25 cellular contexts compared by ENCODE assay signal in genomic region chr5:67405755-67406154, GRCh38.
"Had no signal": no experiment of that assay in that cellular context is flagged by ENCODE, and none has a peak within 500 bp of the region (broad histone marks: within the 10 kb centered on the region; RNA-seq: fewer than 3 reads in every experiment).

No MANE protein-coding gene starts in this region.

- H3K27me3 ChIP-seq: ascending aorta, cardiac muscle cell had no signal

- H3K4me3 ChIP-seq: ascending aorta, cardiac muscle cell, PC-9 had no signal

- H3K4me2 ChIP-seq: KMS-11, PC-9, SK-N-SH had no signal

- H3K9me2 ChIP-seq: SK-N-SH had no signal

- H3K4me1 ChIP-seq: ascending aorta had no signal

- H3K27ac ChIP-seq: ascending aorta, cardiac muscle cell, KMS-11, PC-9, RWPE1 had no signal

- H3K36me3 ChIP-seq: ascending aorta, cardiac muscle cell had no signal

- DNase-seq: activated CD4-positive, alpha-beta T cell treated with anti-CD3 and anti-CD28 coated beads, Interleukin-2, amount 10 ng/mL, durations not matched to agents 7 days and 5 days; activated CD4-positive, alpha-beta T cell treated with anti-CD3 and anti-CD28 coated beads, Interleukin-2, amount 50 U/mL, for 48 hours; activated CD8-positive, alpha-beta T cell treated with anti-CD3 and anti-CD28 coated beads, Interleukin-2, amount 10 ng/mL, durations not matched to agents 7 days and 5 days; activated gamma-delta T cell; activated naive CD4-positive, alpha-beta T cell treated with Interleukin-2 at 50 U/mL for 16 hours; activated naive CD8-positive, alpha-beta T cell treated with anti-CD3 and anti-CD28 coated beads, Interleukin-2, amount 10 ng/mL, durations not matched to agents 7 days and 5 days; activated T-cell treated with anti-CD3 and anti-CD28 coated beads, Interleukin-2, amount 50 U/mL, for 24 hours; amygdala; NCI-H1092 treated with DMSO at 0.1 percent for 48 hours; NCI-H1417; NCI-H146; NCI-H187; NCI-H2029 treated with DMSO at 0.1 percent for 48 hours; NCI-H2107; NCI-H2171; NCI-H510A; NCI-H526; NCI-H748 treated with DMSO at 0.1 percent for 48 hours; PC-9; Right ventricle myocardium superior; SK-N-SH had no signal

- H3K9me3 ChIP-seq: ascending aorta, SK-N-SH had no signal

- ATAC-seq: activated CD8-positive, alpha-beta T cell treated with anti-CD3 and anti-CD28 coated beads, Interleukin-2, amount 10 ng/mL, durations not matched to agents 7 days and 5 days had no signal

- H2AFZ ChIP-seq: PC-9 had no signal

- H3K9ac ChIP-seq: KMS-11, SK-N-SH had no signal
